Comparison of ENCODE assay signal across 8 cellular contexts in the genomic region with DNA sequence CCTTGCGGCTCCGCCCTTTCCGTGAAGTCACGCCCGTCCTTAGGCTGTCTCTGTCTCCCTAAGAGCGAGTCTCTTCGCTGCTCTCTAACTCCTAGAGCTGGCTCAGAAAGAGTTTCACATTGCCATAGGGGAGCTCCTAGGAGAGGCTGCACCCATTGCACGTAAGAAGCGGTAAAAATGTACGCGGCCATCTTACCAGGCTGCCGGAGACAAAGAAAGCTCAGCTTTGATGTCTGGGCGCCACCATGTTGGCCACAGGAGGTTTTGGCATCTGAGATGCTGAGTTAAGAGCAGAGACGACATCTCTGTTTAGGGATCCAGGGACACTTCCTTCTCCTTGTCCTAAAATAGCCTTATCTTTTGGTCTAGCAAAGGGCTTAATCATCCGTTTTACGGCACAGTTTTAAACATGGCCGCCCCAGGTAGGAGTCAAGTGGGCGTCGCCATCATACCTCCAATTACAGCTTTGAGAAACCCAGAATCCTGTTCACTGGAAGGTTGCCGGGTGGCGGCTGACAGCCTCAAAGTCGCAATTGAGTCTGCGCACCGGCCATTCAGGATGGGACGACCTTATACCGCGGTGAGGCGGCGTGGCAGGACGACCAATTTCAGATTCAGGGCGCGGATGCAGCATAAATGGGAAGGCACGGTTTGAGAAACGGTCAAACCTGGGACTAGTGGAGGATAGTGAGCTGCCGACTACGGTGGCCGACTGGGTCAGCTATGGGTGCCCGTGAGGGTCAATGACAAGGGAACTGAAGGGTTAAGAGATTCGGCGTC. TPM values are rescaled to one million over a fixed set of nuclear protein-coding genes. Genes with fewer than 3 reads are reported as not detected.
DNase-seq lines count a peak whose midpoint lies in the region; ATAC-seq and TF ChIP-seq lines count a peak whose summit lies in the region.

A gene (plus strand): TSS at position 553 of the 780 bp plus-strand sequence. CDS start 16,501 bp downstream, outside the sequence.

- intact Hi-C loops in OCI-LY7 (cut with micrococcal nuclease; ENCODE audit: unreplicated experiment), result no loop called here
- intact Hi-C loops in activated T-helper 2 cell treated with anti-CD3 and anti-CD28 coated beads, Interferon-gamma antibody, Interleukin-2, Interleukin-4, amounts not matched to agents 10 μg/mL and 5 μg/mL and 100 μg/mL, durations not matched to agents 14 hours and 24 hours and 36 hours (cut with micrococcal nuclease), result no loop called here

- H3K27ac ChIP-seq in OCI-LY7 (ENCODE audit: low read depth, low read length, poor library complexity, severe bottlenecking) (no peak within 1 kb of the TSS), foreskin keratinocyte (peak within 1 kb of the TSS; percentile 78)

- no TSS peak for BruUV-seq in OCI-LY7 (replicated peaks; lab: Mats Ljungman, UMichigan)

- H3K9me2 ChIP-seq in OCI-LY7 (ENCODE audit: insufficient read depth, low read length), result no peaks in the 10 kb centered on the region

- H3K9me3 ChIP-seq in OCI-LY7 (ENCODE audit: low read length), result no peaks in the 10 kb centered on the region

- H3K79me2 ChIP-seq in OCI-LY7 (ENCODE audit: insufficient read depth, low read depth, low read length), result no peaks in the 10 kb centered on the region

- peak within 1 kb of the TSS; percentile 73 for H2AFZ ChIP-seq in OCI-LY7 (ENCODE audit: low read length)

- H3K27me3 ChIP-seq in foreskin keratinocyte, result no peaks in the 10 kb centered on the region

- TF ChIP-seq CTCF in OCI-LY7 (conservative IDR thresholded peaks at IDR 0.05; ENCODE audit: low read length), result no peak
- peak; percentile 18 for TF ChIP-seq CTCF in foreskin keratinocyte (conservative IDR thresholded peaks at IDR 0.05)
- TF ChIP-seq CTCF in neural crest cell (conservative IDR thresholded peaks at IDR 0.05), result no peak

- peaks cover 35% of the 10 kb centered on the region for H3K9me3 Mint-ChIP-seq in activated T-helper 2 cell treated with anti-CD3 and anti-CD28 coated beads, Interferon-gamma antibody, Interleukin-2, Interleukin-4, amounts not matched to agents 10 μg/mL and 5 μg/mL and 100 μg/mL, durations not matched to agents 14 hours and 24 hours and 36 hours
- H3K9me3 Mint-ChIP-seq in neural crest cell, result peaks cover 7% of the 10 kb centered on the region

- no peak within 1 kb of the TSS for H3K27ac Mint-ChIP-seq in activated T-helper 2 cell treated with anti-CD3 and anti-CD28 coated beads, Interferon-gamma antibody, Interleukin-2, Interleukin-4, amounts not matched to agents 10 μg/mL and 5 μg/mL and 100 μg/mL, durations not matched to agents 14 hours and 24 hours and 36 hours
- H3K27ac Mint-ChIP-seq in neural crest cell (ENCODE audit: unreplicated experiment), result no peak within 1 kb of the TSS

- ATAC-seq in HG02798 (IDR thresholded peaks at IDR 0.05; ENCODE audit: poor library complexity, unreplicated experiment) (peak; percentile 57), foreskin keratinocyte (peak; percentile 83), GM18858 (IDR thresholded peaks at IDR 0.05; ENCODE audit: unreplicated experiment) (no peak)

- no peaks in the 10 kb centered on the region for H3K4me1 Mint-ChIP-seq in activated T-helper 2 cell treated with anti-CD3 and anti-CD28 coated beads, Interferon-gamma antibody, Interleukin-2, Interleukin-4, amounts not matched to agents 10 μg/mL and 5 μg/mL and 100 μg/mL, durations not matched to agents 14 hours and 24 hours and 36 hours (ENCODE audit: low read depth)
- H3K4me1 Mint-ChIP-seq in neural crest cell, result no peaks in the 10 kb centered on the region

- H3K4me2 ChIP-seq in OCI-LY7 (ENCODE audit: low read length), result peak within 1 kb of the TSS; percentile 54

- H4K20me1 ChIP-seq in OCI-LY7 (ENCODE audit: insufficient read depth, low read length), result no peaks in the 10 kb centered on the region

- peak within 1 kb of the TSS; percentile 51 for H3K4me3 ChIP-seq in OCI-LY7 (ENCODE audit: low read depth, low read length, poor library complexity, severe bottlenecking)

- CTCF ChIA-PET in OCI-LY7 (lab: Charles Lee; ENCODE audit: unreplicated experiment), result no interaction called here

- no peaks in the 10 kb centered on the region for H3K27me3 Mint-ChIP-seq in activated T-helper 2 cell treated with anti-CD3 and anti-CD28 coated beads, Interferon-gamma antibody, Interleukin-2, Interleukin-4, amounts not matched to agents 10 μg/mL and 5 μg/mL and 100 μg/mL, durations not matched to agents 14 hours and 24 hours and 36 hours (ENCODE audit: low read depth)
- H3K27me3 Mint-ChIP-seq in neural crest cell (ENCODE audit: low read depth), result no peaks in the 10 kb centered on the region

- DNase-seq in DMS 273 treated with DMSO at 0.1 percent for 48 hours (lab: John Stamatoyannopoulos, UW) (peak; percentile 73), OCI-LY7 (ENCODE audit: low spot score) (peak; percentile 5), foreskin keratinocyte (peak; percentile 87 to 93), neural crest cell (ENCODE audit: low read depth, low spot score) (peak; percentile 79)
- peak; percentile 33 for DNase-seq in activated T-helper 2 cell treated with anti-CD3 and anti-CD28 coated beads, Interferon-gamma antibody, Interleukin-2, Interleukin-4, amounts not matched to agents 10 μg/mL and 5 μg/mL and 100 μg/mL, durations not matched to agents 14 hours and 24 hours and 36 hours (ENCODE audit: low spot score)
- peak; percentile 55 to 95 (median 80) for DNase-seq in stimulated activated naive CD4-positive, alpha-beta T cell (lab: John Stamatoyannopoulos, UW)

- H3K36me3 ChIP-seq in OCI-LY7 (ENCODE audit: insufficient read depth, low read length), result no peaks in the 10 kb centered on the region

- H3K36me3 Mint-ChIP-seq in activated T-helper 2 cell treated with anti-CD3 and anti-CD28 coated beads, Interferon-gamma antibody, Interleukin-2, Interleukin-4, amounts not matched to agents 10 μg/mL and 5 μg/mL and 100 μg/mL, durations not matched to agents 14 hours and 24 hours and 36 hours (ENCODE audit: low read depth), result peaks cover 5% of the 10 kb centered on the region
- H3K36me3 Mint-ChIP-seq in neural crest cell (ENCODE audit: low read depth), result peaks cover 31% of the 10 kb centered on the region

- POLR2A ChIA-PET in OCI-LY7 (lab: Charles Lee), result no interaction called here

- H3K4me3 Mint-ChIP-seq in activated T-helper 2 cell treated with anti-CD3 and anti-CD28 coated beads, Interferon-gamma antibody, Interleukin-2, Interleukin-4, amounts not matched to agents 10 μg/mL and 5 μg/mL and 100 μg/mL, durations not matched to agents 14 hours and 24 hours and 36 hours (ENCODE audit: low read depth), result no peak within 1 kb of the TSS
- H3K4me3 Mint-ChIP-seq in neural crest cell, result no peak within 1 kb of the TSS

- H3K4me1 ChIP-seq in OCI-LY7 (ENCODE audit: insufficient read depth, low read length, poor library complexity, severe bottlenecking), result no peaks in the 10 kb centered on the region
- H3K4me1 ChIP-seq in foreskin keratinocyte, result no peaks in the 10 kb centered on the region

RNA-seq across cellular contexts. Expression of the gene that starts here (rescaled TPM):
- total RNA-seq in OCI-LY7 (2014; rRNA removed; shearing (Covaris generic)), result 0.25 and 0.44 TPM in 2 replicates
- total RNA-seq in OCI-LY7 (2022) (0.53 and 0.77 TPM in 2 replicates), foreskin keratinocyte (3.4 and 4.9 TPM in 2 replicates), neural crest cell (17.7 and 18.1 TPM in 2 replicates)
- 0.32 and 0.66 TPM in 2 replicates for total RNA-seq in activated T-helper 2 cell treated with anti-CD3 and anti-CD28 coated beads, Interferon-gamma antibody, Interleukin-2, Interleukin-4, amounts not matched to agents 10 μg/mL and 5 μg/mL and 100 μg/mL, durations not matched to agents 14 hours and 24 hours and 36 hours
- polyA plus RNA-seq in foreskin keratinocyte, result 1.8 and 2.1 TPM in 2 replicates

Comparison
In these comparisons a context has a peak if more than half of its experiments do, and no peak if none do; other contexts are left out.
1. Peak in DNase-seq, H3K4me3 ChIP-seq and H3K4me2 ChIP-seq in OCI-LY7; RNA of the gene not detected or under 1 TPM.
2. Peak in DNase-seq in activated T-helper 2 cell treated with anti-CD3 and anti-CD28 coated beads, Interferon-gamma antibody, Interleukin-2, Interleukin-4, amounts not matched to agents 10 μg/mL and 5 μg/mL and 100 μg/mL, durations not matched to agents 14 hours and 24 hours and 36 hours; RNA of the gene not detected or under 1 TPM.
3. DNase-seq: peak in every context shown above with its lines; median percentile 90 in foreskin keratinocyte; 80 in stimulated activated naive CD4-positive, alpha-beta T cell; 79 in neural crest cell; 73 in DMS 273 treated with DMSO at 0.1 percent for 48 hours; 33 in activated T-helper 2 cell treated with anti-CD3 and anti-CD28 coated beads, Interferon-gamma antibody, Interleukin-2, Interleukin-4, amounts not matched to agents 10 μg/mL and 5 μg/mL and 100 μg/mL, durations not matched to agents 14 hours and 24 hours and 36 hours; 5 in OCI-LY7.